In genomic region chr14:96702831-96703230, GRCh38 we compare ENCODE assay signal across 1 cellular context.
TF ChIP-seq lines count a peak whose summit lies in the region.

No MANE protein-coding gene starts in this region.

TF ChIP-seq in IMR-90, 13 proteins besides CTCF, POLR2A, EP300 and RAD21 (continued from another document):
- TF ChIP-seq RCOR1 (IDR thresholded peaks at IDR 0.05; ENCODE audit: insufficient replicate concordance, low read length), result no peak
TF ChIP-seq in IMR-90: peak in this region for 0.
